In the genomic region with DNA sequence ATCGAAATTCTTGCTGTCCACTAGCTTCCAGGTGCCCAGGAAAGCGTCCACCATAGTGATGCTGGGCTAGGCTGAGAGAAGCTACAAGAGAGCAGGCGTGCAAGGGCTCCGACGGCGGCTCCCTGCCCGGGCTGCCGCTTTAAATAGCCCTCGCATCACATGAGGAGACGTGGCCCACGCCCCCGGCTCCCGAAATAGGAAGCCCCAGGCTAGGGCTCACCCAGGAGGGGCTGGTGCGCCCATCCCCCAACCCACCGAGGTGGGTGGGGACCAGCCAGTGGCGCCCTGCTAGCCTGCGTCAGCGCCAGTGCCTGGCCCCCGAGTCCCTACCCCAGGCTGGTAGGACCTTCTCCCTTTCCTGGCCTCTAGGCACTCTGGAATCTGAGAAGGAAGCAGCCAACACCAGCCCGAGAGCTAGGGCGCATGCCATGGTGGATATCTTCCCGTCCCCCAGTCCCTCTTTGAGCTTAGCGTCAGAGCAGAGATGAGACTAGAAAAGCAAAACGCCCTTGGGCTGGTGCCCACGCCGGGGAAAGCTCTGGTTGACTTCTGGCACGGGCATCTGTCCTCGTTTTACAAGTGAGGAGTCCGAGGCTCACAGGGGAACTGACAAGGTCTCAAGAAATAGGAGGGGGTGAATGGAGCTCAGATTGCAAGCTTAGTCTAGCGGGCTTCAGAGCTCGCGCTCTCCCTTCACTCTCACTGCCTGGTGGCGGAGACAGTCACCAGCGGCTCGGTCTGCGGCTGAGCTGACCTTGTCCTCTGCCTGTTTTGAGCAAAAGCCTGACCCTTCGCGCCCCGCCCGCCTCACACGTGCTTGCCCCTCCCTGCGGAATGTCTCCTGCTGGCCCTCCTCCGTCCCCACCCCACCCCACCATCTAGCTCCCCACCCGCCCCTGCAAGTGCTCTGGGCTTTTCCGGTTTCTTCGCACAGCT, we compare ENCODE assay signal across 8 cellular contexts. TPM values are rescaled to one million over a fixed set of nuclear protein-coding genes. Genes with fewer than 3 reads are reported as not detected.
DNase-seq lines count a peak whose midpoint lies in the region; TF ChIP-seq lines count a peak whose summit lies in the region.

Gene FABP3, minus strand, starts transcription at position 116 of the 936 bp plus-strand sequence. Its CDS starts 62 bp downstream, at position 54.

- intact Hi-C loops in A673 (cut with micrococcal nuclease; ENCODE audit: unreplicated experiment), result no loop called here
- intact Hi-C loops in OCI-LY7 (cut with micrococcal nuclease; ENCODE audit: unreplicated experiment), result no loop called here

- no peaks in the 10 kb centered on the region for H3K9me2 ChIP-seq in OCI-LY7 (ENCODE audit: insufficient read depth, low read length)

- H2AFZ ChIP-seq in OCI-LY7 (ENCODE audit: low read length), result no peak within 1 kb of the TSS

- H3K36me3 ChIP-seq in A673 (ENCODE audit: insufficient read depth, low read length, poor library complexity, severe bottlenecking), result no peaks in the 10 kb centered on the region
- H3K36me3 ChIP-seq in Peyer's patch, result no peaks in the 10 kb centered on the region
- H3K36me3 ChIP-seq in iPS-20b (ENCODE audit: insufficient read depth, low read depth, low read length), result peaks cover 7% of the 10 kb centered on the region; the same call in 1 of the 2 replicates
- H3K36me3 ChIP-seq in OCI-LY7 (ENCODE audit: insufficient read depth, low read length), result no peaks in the 10 kb centered on the region

- no peak for TF ChIP-seq CTCF in A673 (conservative IDR thresholded peaks at IDR 0.05; ENCODE audit: low read depth, low read length)
- TF ChIP-seq CTCF in GM13976 (IDR thresholded peaks at IDR 0.05; ENCODE audit: borderline replicate concordance, control extremely low read depth, extremely low read depth, insufficient read depth, missing control alignments), result no peak
- TF ChIP-seq CTCF in Peyer's patch (IDR thresholded peaks at IDR 0.05), result peak in 1 of 6 experiments; percentile 16
- TF ChIP-seq CTCF in retinal pigment epithelial cell (conservative IDR thresholded peaks at IDR 0.05; ENCODE audit: low read depth, low read length), result peak; percentile 7
- no peak for TF ChIP-seq CTCF in OCI-LY7 (conservative IDR thresholded peaks at IDR 0.05; ENCODE audit: low read length)

- H3K4me2 ChIP-seq in OCI-LY7 (ENCODE audit: low read length), result no peak within 1 kb of the TSS

- no TSS peak for BruUV-seq in A673 (replicated peaks; lab: Mats Ljungman, UMichigan)
- BruUV-seq in OCI-LY7 (replicated peaks; lab: Mats Ljungman, UMichigan), result no TSS peak

- no peaks in the 10 kb centered on the region for H4K20me1 ChIP-seq in OCI-LY7 (ENCODE audit: insufficient read depth, low read length)

- H3K4me3 ChIP-seq in A673 (ENCODE audit: low read depth, low read length, poor library complexity, severe bottlenecking), result peak within 1 kb of the TSS; percentile 43
- H3K4me3 ChIP-seq in Peyer's patch, result peak within 1 kb of the TSS; percentile 12 to 49 (median 37)
- H3K4me3 ChIP-seq in iPS-20b (ENCODE audit: low read length), result peak within 1 kb of the TSS; percentile 71
- peak within 1 kb of the TSS; percentile 64 for H3K4me3 ChIP-seq in retinal pigment epithelial cell (ENCODE audit: low read length)
- no peak within 1 kb of the TSS for H3K4me3 ChIP-seq in OCI-LY7 (ENCODE audit: low read depth, low read length, poor library complexity, severe bottlenecking)

- no peak for TF ChIP-seq POLR2A in Peyer's patch (IDR thresholded peaks at IDR 0.05)

- H3K79me2 ChIP-seq in OCI-LY7 (ENCODE audit: insufficient read depth, low read depth, low read length), result no peaks in the 10 kb centered on the region

- H3K9me3 ChIP-seq in A673 (ENCODE audit: low read depth, low read length, poor library complexity, severe bottlenecking) (no peaks in the 10 kb centered on the region), Peyer's patch (no peaks in the 10 kb centered on the region), iPS-20b (ENCODE audit: insufficient read depth, low read depth, low read length) (no peaks in the 10 kb centered on the region), OCI-LY7 (ENCODE audit: low read length) (no peaks in the 10 kb centered on the region)

- H3K27ac ChIP-seq in A673 (ENCODE audit: low read depth, low read length, poor library complexity, severe bottlenecking) (no peak within 1 kb of the TSS), Peyer's patch (peak within 1 kb of the TSS in 3 of 4 donors; percentile 57 to 73 (median 72)), caudate nucleus (ENCODE audit: low read depth, low read length) (peak within 1 kb of the TSS; percentile 90), iPS-20b (ENCODE audit: low read length) (peak within 1 kb of the TSS; percentile 45), OCI-LY7 (ENCODE audit: low read depth, low read length, poor library complexity, severe bottlenecking) (no peak within 1 kb of the TSS)

- peak; percentile 52 for DNase-seq in A673 (ENCODE audit: low spot score)
- DNase-seq in GM13976 (ENCODE audit: low spot score), result peak; percentile 73
- peak; percentile 32 to 85 (median 83) for DNase-seq in Peyer's patch
- DNase-seq in caudate nucleus (lab: John Stamatoyannopoulos, UW), result peak in 58 of 61 donors; percentile 30 to 85 (median 66)
- peak; percentile 90 for DNase-seq in retinal pigment epithelial cell (ENCODE audit: low read depth)
- DNase-seq in OCI-LY7 (ENCODE audit: low spot score), result no peak
- no peak for DNase-seq in NCI-H187 treated with DMSO at 0.1 percent for 48 hours (lab: John Stamatoyannopoulos, UW)

- CTCF ChIA-PET in A673 (lab: Charles Lee) (interaction anchor here (0.5 to 1.4 kb wide), 2 partner anchors 94 to 416 kb away, joined by 3 to 5 read pairs; no protein-coding TSS in a partner anchor), OCI-LY7 (lab: Charles Lee; ENCODE audit: unreplicated experiment) (no interaction called here)

- peak within 1 kb of the TSS; percentile 83; the same call in 1 of the 2 replicates for H3K9ac ChIP-seq in iPS-20b (ENCODE audit: low read depth, low read length)

- POLR2A ChIA-PET in A673 (lab: Charles Lee; ENCODE audit: low non-redundant PET), result no interaction called here
- POLR2A ChIA-PET in OCI-LY7 (lab: Charles Lee), result interaction anchor here (0.5 kb wide), 2 partner anchors 103 to 205 kb away, joined by 3 read pairs; no protein-coding TSS in a partner anchor

- in situ Hi-C loops in GM13976 (cut with MboI; ENCODE audit: low sequenced_read_pairs, unreplicated experiment), result no loop called here

- H3K4me1 ChIP-seq in A673 (ENCODE audit: insufficient read depth, low read length, poor library complexity, severe bottlenecking), result peaks cover 11% of the 10 kb centered on the region
- H3K4me1 ChIP-seq in Peyer's patch, result peaks cover 6 to 48% (median 12%) of the 10 kb centered on the region in 4 donors
- H3K4me1 ChIP-seq in iPS-20b (ENCODE audit: insufficient read depth, low read length), result peaks cover 19% of the 10 kb centered on the region; the same call in 1 of the 2 replicates
- no peaks in the 10 kb centered on the region for H3K4me1 ChIP-seq in OCI-LY7 (ENCODE audit: insufficient read depth, low read length, poor library complexity, severe bottlenecking)

- H3K27me3 ChIP-seq in A673 (replicated peaks; ENCODE audit: insufficient read depth, low read depth, low read length, poor library complexity), result no peaks in the 10 kb centered on the region
- H3K27me3 ChIP-seq in Peyer's patch, result no peaks in the 10 kb centered on the region
- no peaks in the 10 kb centered on the region for H3K27me3 ChIP-seq in iPS-20b (ENCODE audit: insufficient read depth, low read length)

RNA-seq across cellular contexts. Expression of gene FABP3, which starts in this region (rescaled TPM):
- total RNA-seq in A673 (2021), result 0.66 TPM in 1 of 2 replicates, not detected in the other
- 10 to 100 TPM in 1 of 4 donors, 1 to 10 TPM in 1, not detected in 2; 2.7 to 15.7 TPM for total RNA-seq in Peyer's patch
- not detected in 2 replicates for total RNA-seq in OCI-LY7 (2014; rRNA removed; shearing (Covaris generic))
- total RNA-seq in OCI-LY7 (2022), result not detected in 2 replicates

Comparison
In these comparisons a context has a peak if more than half of its experiments do, and no peak if none do; other contexts are left out.
1. Peak in DNase-seq and H3K4me3 ChIP-seq in A673; RNA of the gene not detected or under 1 TPM.
2. DNase-seq: peak in GM13976 (single experiment), Peyer's patch (3 of 3), caudate nucleus (58 of 61) and retinal pigment epithelial cell (single experiment); none in OCI-LY7 (single experiment) and NCI-H187 treated with DMSO at 0.1 percent for 48 hours (single experiment).
3. H3K27ac ChIP-seq: peak in Peyer's patch (3 of 4), caudate nucleus (single experiment) and iPS-20b (single experiment); none in A673 (single experiment) and OCI-LY7 (single experiment).